In genomic region chr10:17175551-17175950, GRCh38 we compare ENCODE assay signal across 8 cellular contexts. TPM values are rescaled to one million over a fixed set of nuclear protein-coding genes. Genes with fewer than 3 reads are reported as not detected.
DNase-seq lines count a peak whose midpoint lies in the region; FAIRE-seq and TF ChIP-seq lines count a peak whose summit lies in the region.

No MANE protein-coding gene starts in this region.

- peak overlapping the region in 1 of 2 experiments; percentile 66 for H3K18ac ChIP-seq in mesenchymal stem cell (ENCODE audit: low read depth in 1 of 2, low read length in 2 of 2)

- H4K8ac ChIP-seq in mesenchymal stem cell (ENCODE audit: low read length): peak overlapping the region; percentile 77

- no peak overlapping the region for H4K91ac ChIP-seq in mesenchymal stem cell (ENCODE audit: low read length)

- no peak overlapping the region for H3K4me2 ChIP-seq in mesenchymal stem cell (ENCODE audit: low read length, poor library complexity, severe bottlenecking)

- H2BK5ac ChIP-seq in mesenchymal stem cell (ENCODE audit: low read depth, low read length, poor library complexity, severe bottlenecking): peak overlapping the region; percentile 70

- no peaks in the 10 kb centered on the region for H3K9me3 ChIP-seq in adipocyte (ENCODE audit: control insufficient read depth, low read length)
- H3K9me3 ChIP-seq in mesenchymal stem cell (ENCODE audit: control insufficient read depth, low read length): no peaks in the 10 kb centered on the region

- no peak for TF ChIP-seq CTCF in GM10266 (IDR thresholded peaks at IDR 0.05; ENCODE audit: control insufficient read depth, insufficient read depth, low read depth, missing control alignments)

- peak overlapping the region in 1 of 2 experiments; percentile 58 for H3K4ac ChIP-seq in mesenchymal stem cell (ENCODE audit: low read depth in 1 of 2, low read length in 2 of 2)

- no peak overlapping the region for H2AFZ ChIP-seq in mesenchymal stem cell (ENCODE audit: low read depth, low read length)

- peaks cover 3% of the 10 kb centered on the region for H3K79me1 ChIP-seq in mesenchymal stem cell (replicated peaks; ENCODE audit: low read length, poor library complexity, severe bottlenecking)

- DNase-seq in ACHN: peak; percentile 59
- DNase-seq in GM19239 (ENCODE audit: insufficient read length, low spot score): no peak
- DNase-seq in adipocyte (ENCODE audit: low read depth): peak; percentile 30
- peak; percentile 34 for DNase-seq in mesenchymal stem cell
- no peak for DNase-seq in SHP77 treated with DMSO at 0.1 percent for 48 hours (lab: John Stamatoyannopoulos, UW)
- DNase-seq in GM10266 (ENCODE audit: extremely low spot score): no peak
- no peak for DNase-seq in NCI-H748 (lab: John Stamatoyannopoulos, UW; ENCODE audit: unreplicated experiment)
- DNase-seq in NCI-H128 (lab: John Stamatoyannopoulos, UW; ENCODE audit: unreplicated experiment): no peak

- no peak overlapping the region for H2BK15ac ChIP-seq in mesenchymal stem cell (ENCODE audit: low read depth, poor library complexity, severe bottlenecking)

- FAIRE-seq in GM19239 (lab: Jason Lieb, UNC): peak; percentile 56

- H3K9ac ChIP-seq in adipocyte (ENCODE audit: low read length) (peak overlapping the region; percentile 48), mesenchymal stem cell (ENCODE audit: low read length) (peak overlapping the region; percentile 78)

- peak overlapping the region; percentile 87 for H3K27ac ChIP-seq in mesenchymal stem cell (ENCODE audit: low read length, poor library complexity, severe bottlenecking)

- in situ Hi-C loops in ACHN (cut with HindIII; ENCODE audit: low pct_ligation_motif_present, low pct_unique_long_range_greater_than_20kb, low sequenced_read_pairs): no loop called here

- H3K4me1 ChIP-seq in adipocyte (ENCODE audit: control insufficient read depth, insufficient read depth, low read length) (peaks cover 32% of the 10 kb centered on the region), mesenchymal stem cell (ENCODE audit: control insufficient read depth, insufficient read depth, low read depth, low read length) (peaks cover 3% of the 10 kb centered on the region)

- peak overlapping the region in 1 of 2 experiments; percentile 55 for H3K14ac ChIP-seq in mesenchymal stem cell (ENCODE audit: low read length in 2 of 2)

- no peak overlapping the region for H2BK12ac ChIP-seq in mesenchymal stem cell (ENCODE audit: low read length in 2 of 2)

- H3K36me3 ChIP-seq in adipocyte (ENCODE audit: control insufficient read depth, insufficient read depth, low read length, severe bottlenecking) (no peaks in the 10 kb centered on the region), mesenchymal stem cell (ENCODE audit: control insufficient read depth in 1 of 2, insufficient read depth in 2 of 2, low read depth in 1 of 2, low read length in 2 of 2) (peaks cover 5 to 6% of the 10 kb centered on the region in 2 experiments)

- peak overlapping the region; percentile 78 for H2AK5ac ChIP-seq in mesenchymal stem cell (ENCODE audit: low read length, severe bottlenecking)

- H3K27me3 ChIP-seq in adipocyte (replicated peaks; ENCODE audit: control insufficient read depth, insufficient read depth, low read length) (no peaks in the 10 kb centered on the region), mesenchymal stem cell (ENCODE audit: control insufficient read depth in 1 of 2, insufficient read depth in 1 of 2, low read length in 2 of 2) (no peaks in the 10 kb centered on the region)

- H3K23ac ChIP-seq in mesenchymal stem cell (ENCODE audit: low read length in 2 of 2): no peak overlapping the region

- H3K4me3 ChIP-seq in adipocyte (ENCODE audit: low read length) (peak overlapping the region; percentile 12), mesenchymal stem cell (ENCODE audit: insufficient read depth in 1 of 2, low read depth in 1 of 2, low read length in 2 of 2) (peak overlapping the region in 1 of 2 experiments; percentile 45)

- WGBS in mesenchymal stem cell: 70% methylated on average over 3 of the region's 4 CpGs

- peak overlapping the region; percentile 61 for H2BK120ac ChIP-seq in mesenchymal stem cell (ENCODE audit: low read depth, low read length)

RNA-seq across cellular contexts. Expression of gene TRDMT1, which starts 25.9 kb away (rescaled TPM):
- 4.6 TPM for polyA plus RNA-seq in mesenchymal stem cell (2013, experiment 1 of 2)
- 4.0 TPM for polyA plus RNA-seq in mesenchymal stem cell (2013, experiment 2 of 2)

RNA-seq across cellular contexts. Expression of gene CUBN, which starts 45.9 kb away (rescaled TPM):
- polyA plus RNA-seq in mesenchymal stem cell (2013, experiment 1 of 2): 1.2 TPM
- polyA plus RNA-seq in mesenchymal stem cell (2013, experiment 2 of 2): 0.86 TPM

RNA-seq across cellular contexts. Expression of gene VIM, which starts 52.5 kb away (rescaled TPM):
- polyA plus RNA-seq in mesenchymal stem cell (2013, experiment 1 of 2): 5,108 TPM
- 5,084 TPM for polyA plus RNA-seq in mesenchymal stem cell (2013, experiment 2 of 2)

Comparison
In these comparisons a context has a peak if more than half of its experiments do, and no peak if none do; other contexts are left out.
1. DNase-seq: peak in ACHN (single experiment), adipocyte (single experiment) and mesenchymal stem cell (single experiment); none in GM19239 (single experiment), SHP77 treated with DMSO at 0.1 percent for 48 hours (single experiment), GM10266 (single experiment), NCI-H748 (single experiment) and NCI-H128 (single experiment).